Comparison of ENCODE assay signal across 1 cellular context in the genomic region with DNA sequence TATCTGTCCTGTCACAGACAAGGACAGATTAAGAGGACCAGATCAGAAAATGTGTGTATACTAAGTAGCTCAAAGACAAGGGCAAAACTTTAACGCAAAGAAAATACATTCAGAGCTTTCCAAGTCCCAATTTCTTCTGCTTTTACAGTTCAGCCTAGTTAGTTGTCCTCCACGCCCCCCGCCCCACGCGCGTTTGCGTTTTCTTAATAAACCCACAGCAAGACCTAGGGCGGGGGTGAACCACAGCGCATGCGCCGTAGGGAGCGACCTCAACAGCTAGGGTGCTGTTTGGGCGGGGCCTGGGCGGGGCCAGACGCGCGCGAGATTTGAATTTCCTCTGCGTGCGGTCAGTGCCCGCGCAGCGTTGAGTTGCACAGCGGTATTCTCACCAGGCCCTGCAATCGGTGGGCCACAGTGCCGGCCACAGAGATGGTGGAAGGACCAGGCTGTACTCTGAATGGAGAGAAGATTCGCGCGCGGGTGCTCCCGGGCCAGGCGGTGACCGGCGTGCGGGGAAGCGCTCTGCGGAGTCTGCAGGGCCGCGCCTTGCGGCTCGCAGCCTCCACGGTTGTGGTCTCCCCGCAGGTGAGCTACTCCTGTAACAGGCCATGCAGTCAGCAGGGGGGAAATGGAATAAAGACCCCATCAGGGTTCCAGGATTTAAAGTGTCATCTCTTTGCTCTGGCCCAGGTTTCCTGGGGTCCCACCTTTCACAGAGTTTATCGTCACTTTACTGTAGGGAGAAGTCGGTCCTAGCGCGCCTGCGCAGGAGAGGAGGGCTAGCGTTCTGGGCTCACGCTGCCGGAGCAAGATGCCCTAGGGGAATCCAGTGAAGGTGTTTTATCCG.
TF ChIP-seq lines count a peak whose summit lies in the region.

TSS of gene NEIL3 (plus strand) at position 350 of the 847 bp plus-strand sequence. CDS start at position 430, 80 bp downstream.

TF ChIP-seq in H1, 55 proteins besides CTCF, POLR2A, EP300 and RAD21 (continued from another document):
- TF ChIP-seq NANOG (IDR thresholded peaks at IDR 0.05; ENCODE audit: insufficient read depth, low read depth, low read length, poor library complexity, severe bottlenecking): no peak
- TF ChIP-seq JUND (IDR thresholded peaks at IDR 0.05; ENCODE audit: low read length): no peak
- no peak for TF ChIP-seq SUZ12 (IDR thresholded peaks at IDR 0.05; ENCODE audit: low read length)
- no peak for TF ChIP-seq TCF12 (IDR thresholded peaks at IDR 0.05; ENCODE audit: low read depth, low read length)
- no peak for TF ChIP-seq ATF3 (IDR thresholded peaks at IDR 0.05; ENCODE audit: insufficient read depth, low read depth, low read length)
- peak; percentile 82; the same call in 1 of the 2 replicates for TF ChIP-seq RBBP5 (IDR thresholded peaks at IDR 0.05; ENCODE audit: borderline replicate concordance, low read depth, low read length)
- TF ChIP-seq SIX5 (IDR thresholded peaks at IDR 0.05; ENCODE audit: low read depth, low read length): no peak
- no peak for TF ChIP-seq USF2 (IDR thresholded peaks at IDR 0.05; ENCODE audit: low read length)
- peak; percentile 91 for TF ChIP-seq KDM4A (IDR thresholded peaks at IDR 0.05; ENCODE audit: low read depth, low read length, severe bottlenecking)
- no peak for TF ChIP-seq GABPA (IDR thresholded peaks at IDR 0.05; ENCODE audit: borderline replicate concordance, insufficient read depth, low read length)
- TF ChIP-seq ZNF274 (IDR thresholded peaks at IDR 0.05; ENCODE audit: borderline replicate concordance, extremely low read depth, low read length): no peak
- TF ChIP-seq, protein P1, sequence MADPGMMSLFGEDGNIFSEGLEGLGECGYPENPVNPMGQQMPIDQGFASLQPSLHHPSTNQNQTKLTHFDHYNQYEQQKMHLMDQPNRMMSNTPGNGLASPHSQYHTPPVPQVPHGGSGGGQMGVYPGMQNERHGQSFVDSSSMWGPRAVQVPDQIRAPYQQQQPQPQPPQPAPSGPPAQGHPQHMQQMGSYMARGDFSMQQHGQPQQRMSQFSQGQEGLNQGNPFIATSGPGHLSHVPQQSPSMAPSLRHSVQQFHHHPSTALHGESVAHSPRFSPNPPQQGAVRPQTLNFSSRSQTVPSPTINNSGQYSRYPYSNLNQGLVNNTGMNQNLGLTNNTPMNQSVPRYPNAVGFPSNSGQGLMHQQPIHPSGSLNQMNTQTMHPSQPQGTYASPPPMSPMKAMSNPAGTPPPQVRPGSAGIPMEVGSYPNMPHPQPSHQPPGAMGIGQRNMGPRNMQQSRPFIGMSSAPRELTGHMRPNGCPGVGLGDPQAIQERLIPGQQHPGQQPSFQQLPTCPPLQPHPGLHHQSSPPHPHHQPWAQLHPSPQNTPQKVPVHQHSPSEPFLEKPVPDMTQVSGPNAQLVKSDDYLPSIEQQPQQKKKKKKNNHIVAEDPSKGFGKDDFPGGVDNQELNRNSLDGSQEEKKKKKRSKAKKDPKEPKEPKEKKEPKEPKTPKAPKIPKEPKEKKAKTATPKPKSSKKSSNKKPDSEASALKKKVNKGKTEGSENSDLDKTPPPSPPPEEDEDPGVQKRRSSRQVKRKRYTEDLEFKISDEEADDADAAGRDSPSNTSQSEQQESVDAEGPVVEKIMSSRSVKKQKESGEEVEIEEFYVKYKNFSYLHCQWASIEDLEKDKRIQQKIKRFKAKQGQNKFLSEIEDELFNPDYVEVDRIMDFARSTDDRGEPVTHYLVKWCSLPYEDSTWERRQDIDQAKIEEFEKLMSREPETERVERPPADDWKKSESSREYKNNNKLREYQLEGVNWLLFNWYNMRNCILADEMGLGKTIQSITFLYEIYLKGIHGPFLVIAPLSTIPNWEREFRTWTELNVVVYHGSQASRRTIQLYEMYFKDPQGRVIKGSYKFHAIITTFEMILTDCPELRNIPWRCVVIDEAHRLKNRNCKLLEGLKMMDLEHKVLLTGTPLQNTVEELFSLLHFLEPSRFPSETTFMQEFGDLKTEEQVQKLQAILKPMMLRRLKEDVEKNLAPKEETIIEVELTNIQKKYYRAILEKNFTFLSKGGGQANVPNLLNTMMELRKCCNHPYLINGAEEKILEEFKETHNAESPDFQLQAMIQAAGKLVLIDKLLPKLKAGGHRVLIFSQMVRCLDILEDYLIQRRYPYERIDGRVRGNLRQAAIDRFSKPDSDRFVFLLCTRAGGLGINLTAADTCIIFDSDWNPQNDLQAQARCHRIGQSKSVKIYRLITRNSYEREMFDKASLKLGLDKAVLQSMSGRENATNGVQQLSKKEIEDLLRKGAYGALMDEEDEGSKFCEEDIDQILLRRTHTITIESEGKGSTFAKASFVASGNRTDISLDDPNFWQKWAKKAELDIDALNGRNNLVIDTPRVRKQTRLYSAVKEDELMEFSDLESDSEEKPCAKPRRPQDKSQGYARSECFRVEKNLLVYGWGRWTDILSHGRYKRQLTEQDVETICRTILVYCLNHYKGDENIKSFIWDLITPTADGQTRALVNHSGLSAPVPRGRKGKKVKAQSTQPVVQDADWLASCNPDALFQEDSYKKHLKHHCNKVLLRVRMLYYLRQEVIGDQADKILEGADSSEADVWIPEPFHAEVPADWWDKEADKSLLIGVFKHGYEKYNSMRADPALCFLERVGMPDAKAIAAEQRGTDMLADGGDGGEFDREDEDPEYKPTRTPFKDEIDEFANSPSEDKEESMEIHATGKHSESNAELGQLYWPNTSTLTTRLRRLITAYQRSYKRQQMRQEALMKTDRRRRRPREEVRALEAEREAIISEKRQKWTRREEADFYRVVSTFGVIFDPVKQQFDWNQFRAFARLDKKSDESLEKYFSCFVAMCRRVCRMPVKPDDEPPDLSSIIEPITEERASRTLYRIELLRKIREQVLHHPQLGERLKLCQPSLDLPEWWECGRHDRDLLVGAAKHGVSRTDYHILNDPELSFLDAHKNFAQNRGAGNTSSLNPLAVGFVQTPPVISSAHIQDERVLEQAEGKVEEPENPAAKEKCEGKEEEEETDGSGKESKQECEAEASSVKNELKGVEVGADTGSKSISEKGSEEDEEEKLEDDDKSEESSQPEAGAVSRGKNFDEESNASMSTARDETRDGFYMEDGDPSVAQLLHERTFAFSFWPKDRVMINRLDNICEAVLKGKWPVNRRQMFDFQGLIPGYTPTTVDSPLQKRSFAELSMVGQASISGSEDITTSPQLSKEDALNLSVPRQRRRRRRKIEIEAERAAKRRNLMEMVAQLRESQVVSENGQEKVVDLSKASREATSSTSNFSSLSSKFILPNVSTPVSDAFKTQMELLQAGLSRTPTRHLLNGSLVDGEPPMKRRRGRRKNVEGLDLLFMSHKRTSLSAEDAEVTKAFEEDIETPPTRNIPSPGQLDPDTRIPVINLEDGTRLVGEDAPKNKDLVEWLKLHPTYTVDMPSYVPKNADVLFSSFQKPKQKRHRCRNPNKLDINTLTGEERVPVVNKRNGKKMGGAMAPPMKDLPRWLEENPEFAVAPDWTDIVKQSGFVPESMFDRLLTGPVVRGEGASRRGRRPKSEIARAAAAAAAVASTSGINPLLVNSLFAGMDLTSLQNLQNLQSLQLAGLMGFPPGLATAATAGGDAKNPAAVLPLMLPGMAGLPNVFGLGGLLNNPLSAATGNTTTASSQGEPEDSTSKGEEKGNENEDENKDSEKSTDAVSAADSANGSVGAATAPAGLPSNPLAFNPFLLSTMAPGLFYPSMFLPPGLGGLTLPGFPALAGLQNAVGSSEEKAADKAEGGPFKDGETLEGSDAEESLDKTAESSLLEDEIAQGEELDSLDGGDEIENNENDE (IDR thresholded peaks at IDR 0.05; ENCODE audit: insufficient replicate concordance, low read length): no peak
- no peak for TF ChIP-seq FOSL1 (IDR thresholded peaks at IDR 0.05; ENCODE audit: insufficient read depth, low read depth, low read length)
- TF ChIP-seq HDAC6 (IDR thresholded peaks at IDR 0.05; ENCODE audit: low read depth, low read length): no peak
- peak; percentile 83 to 98; a peak in 3 of 4 replicates for TF ChIP-seq HDAC2 (IDR thresholded peaks at IDR 0.05; ENCODE audit: borderline replicate concordance in 1 of 2, low read depth in 2 of 2, low read length in 2 of 2)
- TF ChIP-seq YY1 (IDR thresholded peaks at IDR 0.05; ENCODE audit: low read depth, low read length): no peak
- TF ChIP-seq JUN (IDR thresholded peaks at IDR 0.05; ENCODE audit: low read depth, low read length): no peak
- peak; percentile 75 for TF ChIP-seq POLR2AphosphoS5 (IDR thresholded peaks at IDR 0.05; ENCODE audit: low read depth, low read length)
- no peak for TF ChIP-seq EZH2 (IDR thresholded peaks at IDR 0.05; ENCODE audit: low read depth, low read length, severe bottlenecking)
- no peak for TF ChIP-seq KDM1A (IDR thresholded peaks at IDR 0.05; ENCODE audit: borderline replicate concordance, low read length)
- TF ChIP-seq CREB1 (IDR thresholded peaks at IDR 0.05): peak; percentile 47; the same call in 1 of the 2 replicates
- no peak for TF ChIP-seq POU5F1 (IDR thresholded peaks at IDR 0.05; ENCODE audit: low read depth, low read length)
- TF ChIP-seq ASH2L (IDR thresholded peaks at IDR 0.05; ENCODE audit: low read length): peak; percentile 88
- TF ChIP-seq MAFK (IDR thresholded peaks at IDR 0.05; ENCODE audit: low read depth, low read length): no peak
- no peak for TF ChIP-seq TEAD4 (IDR thresholded peaks at IDR 0.05; ENCODE audit: low read depth, low read length)
- no peak for TF ChIP-seq ATF2 (IDR thresholded peaks at IDR 0.05; ENCODE audit: low read length)
- no peak for TF ChIP-seq SP4 (IDR thresholded peaks at IDR 0.05; ENCODE audit: low read length)
- no peak for TF ChIP-seq RFX5 (IDR thresholded peaks at IDR 0.05; ENCODE audit: borderline replicate concordance, low read depth, low read length)
- TF ChIP-seq BCL11A (IDR thresholded peaks at IDR 0.05; ENCODE audit: low read depth in 2 of 2, low read length in 2 of 2): no peak
- no peak for TF ChIP-seq RXRA (IDR thresholded peaks at IDR 0.05; ENCODE audit: insufficient read depth, low read depth, low read length)
- no peak for TF ChIP-seq EGR1 (IDR thresholded peaks at IDR 0.05; ENCODE audit: borderline replicate concordance, low read depth, low read length)
- TF ChIP-seq BRCA1 (IDR thresholded peaks at IDR 0.05; ENCODE audit: low read depth, low read length): no peak
- TF ChIP-seq SP2 (IDR thresholded peaks at IDR 0.05; ENCODE audit: low read length): no peak
- TF ChIP-seq GTF2F1 (IDR thresholded peaks at IDR 0.05; ENCODE audit: borderline replicate concordance, low read depth, low read length): no peak
- peak; percentile 69 for TF ChIP-seq NRF1 (IDR thresholded peaks at IDR 0.05; ENCODE audit: low read depth, low read length)
- TF ChIP-seq CBX8 (IDR thresholded peaks at IDR 0.05; ENCODE audit: borderline replicate concordance, low read depth, low read length): no peak
- TF ChIP-seq TBP (IDR thresholded peaks at IDR 0.05; ENCODE audit: low read depth, low read length): 0 out of 2 replicates have a peak, but pooled peaks have one; percentile 45
- no peak for TF ChIP-seq CBX5 (IDR thresholded peaks at IDR 0.05; ENCODE audit: low read depth, low read length)
- TF ChIP-seq, protein P2, sequence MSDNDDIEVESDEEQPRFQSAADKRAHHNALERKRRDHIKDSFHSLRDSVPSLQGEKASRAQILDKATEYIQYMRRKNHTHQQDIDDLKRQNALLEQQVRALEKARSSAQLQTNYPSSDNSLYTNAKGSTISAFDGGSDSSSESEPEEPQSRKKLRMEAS (IDR thresholded peaks at IDR 0.05): peak; percentile 34; the same call in 1 of the 2 replicates
- TF ChIP-seq SIRT6 (IDR thresholded peaks at IDR 0.05; ENCODE audit: low read length): no peak
- peak; percentile 71; the same call in 1 of the 2 replicates for TF ChIP-seq TAF1 (IDR thresholded peaks at IDR 0.05; ENCODE audit: low read depth, low read length)
- no peak for TF ChIP-seq CHD1 (IDR thresholded peaks at IDR 0.05; ENCODE audit: low read depth, low read length)
- peak; percentile 91 for TF ChIP-seq PHF8 (conservative IDR thresholded peaks at IDR 0.05; ENCODE audit: low read depth, low read length)
- no peak for TF ChIP-seq CTBP2 (IDR thresholded peaks at IDR 0.05; ENCODE audit: borderline replicate concordance, insufficient read depth, insufficient read length, low read length)
- no peak for TF ChIP-seq SP1 (IDR thresholded peaks at IDR 0.05; ENCODE audit: low read depth, low read length)
- peak; percentile 47 for TF ChIP-seq SAP30 (IDR thresholded peaks at IDR 0.05; ENCODE audit: insufficient read depth, insufficient replicate concordance, low read length)
- no peak for TF ChIP-seq SRF (IDR thresholded peaks at IDR 0.05; ENCODE audit: low read depth, low read length)
